In the genomic region with DNA sequence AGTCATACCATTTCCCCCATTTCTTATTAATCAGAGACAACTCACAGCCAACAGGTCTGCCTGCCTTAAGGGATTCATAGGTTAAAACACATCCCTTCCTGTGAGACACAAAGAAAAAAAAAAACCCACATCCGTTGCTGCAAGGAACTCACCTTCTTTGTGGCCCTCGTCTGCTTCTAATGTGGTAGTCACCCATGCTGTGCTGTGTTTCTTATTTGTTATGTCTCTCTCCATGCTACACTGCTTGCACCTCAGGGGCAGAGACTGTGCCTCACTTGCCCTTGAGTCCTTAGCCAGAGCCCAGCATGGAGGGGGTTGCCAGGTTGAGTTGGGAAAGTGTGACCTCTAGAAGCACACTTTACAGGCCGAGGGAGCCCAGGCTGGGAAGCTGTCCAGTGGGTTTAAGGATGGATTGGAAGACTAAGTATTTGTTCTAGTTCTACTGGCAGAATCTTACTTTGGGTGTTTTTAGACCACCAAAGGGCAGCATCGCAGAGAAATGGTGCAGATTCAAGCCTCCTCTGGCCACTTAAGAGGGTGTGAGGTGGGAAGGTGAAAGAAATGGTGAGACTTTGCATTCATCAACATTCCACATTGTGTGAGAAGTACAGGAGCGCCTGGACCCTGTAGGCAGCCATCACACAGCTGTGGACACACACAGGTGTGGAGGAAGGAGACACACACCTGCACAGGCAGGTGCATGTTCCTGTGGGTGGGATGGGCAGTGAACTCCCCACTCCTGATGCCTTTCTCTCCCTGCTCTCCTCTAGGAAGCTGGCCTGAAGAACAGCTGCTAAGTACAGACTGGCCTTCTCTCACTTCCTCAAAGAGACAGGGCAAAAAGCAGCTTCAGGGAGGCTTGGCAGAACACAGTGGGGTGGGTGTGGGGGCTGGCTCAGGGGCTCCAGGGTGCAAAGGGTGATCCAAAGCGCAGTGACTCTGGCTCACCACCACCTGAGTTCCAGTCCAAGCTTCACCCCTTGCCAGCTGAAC, we compare ENCODE assay signal across 1 cellular context.
TF ChIP-seq lines count a peak whose summit lies in the region.

No MANE protein-coding gene starts in this region.

TF ChIP-seq in SK-N-SH, 30 proteins besides CTCF, POLR2A, EP300 and RAD21 (continued from another document):
- TF ChIP-seq, protein P1, sequence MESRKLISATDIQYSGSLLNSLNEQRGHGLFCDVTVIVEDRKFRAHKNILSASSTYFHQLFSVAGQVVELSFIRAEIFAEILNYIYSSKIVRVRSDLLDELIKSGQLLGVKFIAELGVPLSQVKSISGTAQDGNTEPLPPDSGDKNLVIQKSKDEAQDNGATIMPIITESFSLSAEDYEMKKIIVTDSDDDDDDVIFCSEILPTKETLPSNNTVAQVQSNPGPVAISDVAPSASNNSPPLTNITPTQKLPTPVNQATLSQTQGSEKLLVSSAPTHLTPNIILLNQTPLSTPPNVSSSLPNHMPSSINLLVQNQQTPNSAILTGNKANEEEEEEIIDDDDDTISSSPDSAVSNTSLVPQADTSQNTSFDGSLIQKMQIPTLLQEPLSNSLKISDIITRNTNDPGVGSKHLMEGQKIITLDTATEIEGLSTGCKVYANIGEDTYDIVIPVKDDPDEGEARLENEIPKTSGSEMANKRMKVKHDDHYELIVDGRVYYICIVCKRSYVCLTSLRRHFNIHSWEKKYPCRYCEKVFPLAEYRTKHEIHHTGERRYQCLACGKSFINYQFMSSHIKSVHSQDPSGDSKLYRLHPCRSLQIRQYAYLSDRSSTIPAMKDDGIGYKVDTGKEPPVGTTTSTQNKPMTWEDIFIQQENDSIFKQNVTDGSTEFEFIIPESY (IDR thresholded peaks at IDR 0.05; ENCODE audit: borderline replicate concordance, low read depth), result no peak
- no peak for TF ChIP-seq POLR2AphosphoS5 (IDR thresholded peaks at IDR 0.05; ENCODE audit: low read depth, low read length)
